In genomic region chr15:45394681-45395080, GRCh38 we compare ENCODE assay signal across 27 cellular contexts.
"Had no signal": no experiment of that assay in that cellular context is flagged by ENCODE, and none has a peak within 500 bp of the region (broad histone marks: within the 10 kb centered on the region; RNA-seq: fewer than 3 reads in every experiment).

No MANE protein-coding gene starts in this region.

- H3K4me3 ChIP-seq: adrenal gland, ascending aorta, cardiac muscle cell, SJCRH30 had no signal

- H3K4me2 ChIP-seq: SK-N-SH had no signal

- H3K27me3 ChIP-seq: adrenal gland, ascending aorta, Peyer's patch had no signal

- H3K27ac Mint-ChIP-seq: activated CD4-positive, alpha-beta memory T cell treated with anti-CD3 and anti-CD28 coated beads, Interleukin-2, amount 10 ng/mL, durations not matched to agents 7 days and 5 days; activated CD4-positive, alpha-beta T cell treated with anti-CD3 and anti-CD28 coated beads for 36 hours; activated naive CD4-positive, alpha-beta T cell treated with anti-CD3 and anti-CD28 coated beads, Interleukin-2, amount 10 ng/mL, durations not matched to agents 7 days and 5 days; activated naive CD8-positive, alpha-beta T cell treated with anti-CD3 and anti-CD28 coated beads, Interleukin-2, amount 10 ng/mL, durations not matched to agents 7 days and 5 days; activated T-cell treated with anti-CD3 and anti-CD28 coated beads, Interleukin-2, amount 50 U/mL, for 72 hours; activated T-helper 2 cell treated with anti-CD3 and anti-CD28 coated beads, Interferon-gamma antibody, Interleukin-2, Interleukin-4, amounts not matched to agents 10 μg/mL and 5 μg/mL and 100 μg/mL, durations not matched to agents 14 hours and 24 hours and 36 hours had no signal

- H3K4me1 ChIP-seq: adrenal gland, ascending aorta, Peyer's patch had no signal

- H3K4me3 Mint-ChIP-seq: activated CD4-positive, alpha-beta memory T cell treated with anti-CD3 and anti-CD28 coated beads, Interleukin-2, amount 10 ng/mL, durations not matched to agents 7 days and 5 days; activated CD4-positive, alpha-beta T cell treated with anti-CD3 and anti-CD28 coated beads for 36 hours; activated naive CD4-positive, alpha-beta T cell treated with anti-CD3 and anti-CD28 coated beads, Interleukin-2, amount 10 ng/mL, durations not matched to agents 7 days and 5 days; activated naive CD8-positive, alpha-beta T cell treated with anti-CD3 and anti-CD28 coated beads, Interleukin-2, amount 10 ng/mL, durations not matched to agents 7 days and 5 days; activated T-cell treated with anti-CD3 and anti-CD28 coated beads, Interleukin-2, amount 50 U/mL, for 72 hours had no signal

- H3K27me3 Mint-ChIP-seq: activated CD4-positive, alpha-beta T cell treated with anti-CD3 and anti-CD28 coated beads for 36 hours had no signal

- DNase-seq: activated CD4-positive, alpha-beta memory T cell treated with anti-CD3 and anti-CD28 coated beads, Interleukin-2, amount 10 ng/mL, durations not matched to agents 7 days and 5 days; activated CD4-positive, alpha-beta T cell treated with anti-CD3 and anti-CD28 coated beads for 36 hours; activated CD4-positive, alpha-beta T cell treated with anti-CD3 and anti-CD28 coated beads, Interleukin-2, amount 50 U/mL, for 1 hour; activated gamma-delta T cell treated with Interleukin-2 at 50 U/mL for 16 hours; activated naive CD4-positive, alpha-beta T cell treated with anti-CD3 and anti-CD28 coated beads, Interleukin-2, amount 10 ng/mL, durations not matched to agents 7 days and 5 days; activated naive CD8-positive, alpha-beta T cell treated with anti-CD3 and anti-CD28 coated beads, Interleukin-2, amount 10 ng/mL, durations not matched to agents 7 days and 5 days; activated T-cell treated with anti-CD3 and anti-CD28 coated beads, Interleukin-2, amount 50 U/mL, for 72 hours; adrenal gland; Kasumi-1; KBM-7; NCI-H1105 treated with DMSO at 0.1 percent for 48 hours; NCI-H1436 treated with DMSO at 0.1 percent for 48 hours; NCI-H187; NCI-H2081; NCI-H510A treated with DMSO at 0.1 percent for 48 hours; NK-92 treated with Interleukin-12 subunit alpha and Interleukin-12 subunit beta, amount 100 ng/mL, for 24 hours; Right ventricle myocardium superior; SJCRH30; SK-N-SH; T-helper 1 cell; WERI-Rb-1 had no signal

- H3K9me3 Mint-ChIP-seq: activated CD4-positive, alpha-beta memory T cell treated with anti-CD3 and anti-CD28 coated beads, Interleukin-2, amount 10 ng/mL, durations not matched to agents 7 days and 5 days; activated naive CD4-positive, alpha-beta T cell treated with anti-CD3 and anti-CD28 coated beads, Interleukin-2, amount 10 ng/mL, durations not matched to agents 7 days and 5 days; activated naive CD8-positive, alpha-beta T cell treated with anti-CD3 and anti-CD28 coated beads, Interleukin-2, amount 10 ng/mL, durations not matched to agents 7 days and 5 days; activated T-cell treated with anti-CD3 and anti-CD28 coated beads, Interleukin-2, amount 50 U/mL, for 72 hours; activated T-helper 2 cell treated with anti-CD3 and anti-CD28 coated beads, Interferon-gamma antibody, Interleukin-2, Interleukin-4, amounts not matched to agents 10 μg/mL and 5 μg/mL and 100 μg/mL, durations not matched to agents 14 hours and 24 hours and 36 hours; brain had no signal

- H3K9me2 ChIP-seq: SK-N-SH had no signal

- H3K27ac ChIP-seq: adrenal gland, ascending aorta, cardiac muscle cell, RWPE1, SJCRH30, WERI-Rb-1 had no signal

- H3K36me3 Mint-ChIP-seq: activated naive CD4-positive, alpha-beta T cell treated with anti-CD3 and anti-CD28 coated beads, Interleukin-2, amount 10 ng/mL, durations not matched to agents 7 days and 5 days; activated naive CD8-positive, alpha-beta T cell treated with anti-CD3 and anti-CD28 coated beads, Interleukin-2, amount 10 ng/mL, durations not matched to agents 7 days and 5 days; brain had no signal

- H3K4me1 Mint-ChIP-seq: activated naive CD4-positive, alpha-beta T cell treated with anti-CD3 and anti-CD28 coated beads, Interleukin-2, amount 10 ng/mL, durations not matched to agents 7 days and 5 days had no signal

- H3K9me3 ChIP-seq: adrenal gland, ascending aorta, Peyer's patch, SJCRH30, SK-N-SH had no signal

- H3K36me3 ChIP-seq: adrenal gland, ascending aorta, cardiac muscle cell, Peyer's patch, SJCRH30, WERI-Rb-1 had no signal
